8 cellular contexts compared by ENCODE assay signal in genomic region chr9:134475051-134475790, GRCh38.
DNase-seq lines count a peak whose midpoint lies in the region; ATAC-seq and TF ChIP-seq lines count a peak whose summit lies in the region.

No MANE protein-coding gene starts in this region.

- no peaks in the 10 kb centered on the region for H3K9me3 ChIP-seq in prostate gland

- CTCF ChIA-PET in RWPE1 (lab: Yijun Ruan, JAX): no interaction called here
- CTCF ChIA-PET in HEK293T (lab: Yijun Ruan, JAX): no interaction called here

- H3K27me3 ChIP-seq in prostate gland (replicated peaks; ENCODE audit: insufficient read depth): no peaks in the 10 kb centered on the region

- no peak overlapping the region for H3K4me3 ChIP-seq in fibroblast of mammary gland (ENCODE audit: control insufficient read depth, low read depth, low read length)
- no peak overlapping the region for H3K4me3 ChIP-seq in prostate gland

- TF ChIP-seq CTCF in CD14-positive monocyte (IDR thresholded peaks at IDR 0.05) (no peak), RWPE1 (conservative IDR thresholded peaks at IDR 0.05; ENCODE audit: low read depth) (no peak), fibroblast of mammary gland (conservative IDR thresholded peaks at IDR 0.05; ENCODE audit: control insufficient read depth, insufficient read depth, low read depth, low read length) (no peak), prostate gland (IDR thresholded peaks at IDR 0.05) (peak in 1 of 4 experiments; percentile 29)

- no peaks in the 10 kb centered on the region for H3K36me3 ChIP-seq in prostate gland

- no peaks in the 10 kb centered on the region for H3K36me3 Mint-ChIP-seq in CD14-positive monocyte

- WGBS in prostate gland: 8% methylated on average over 22 of the region's 25 CpGs

- intact Hi-C loops in CD14-positive monocyte (cut with micrococcal nuclease) (loop anchor here (5.0 to 10.0 kb wide), 2 partner anchors 432 to 450 kb away; no protein-coding TSS in a partner anchor), prostate gland (cut with DNase I) (no loop called here)

- ATAC-seq in GM21737 (IDR thresholded peaks at IDR 0.05; ENCODE audit: unreplicated experiment) (no peak), GM19328 (IDR thresholded peaks at IDR 0.05; ENCODE audit: unreplicated experiment) (no peak)

- no peaks in the 10 kb centered on the region for H3K4me1 Mint-ChIP-seq in CD14-positive monocyte

- H3K27me3 Mint-ChIP-seq in CD14-positive monocyte (ENCODE audit: low read depth in 3 of 3): peaks cover 4 to 20% (median 5%) of the 10 kb centered on the region in 3 donors

- H3K4me1 ChIP-seq in prostate gland (replicated peaks): peaks cover 6% of the 10 kb centered on the region

- peaks cover 22 to 46% (median 36%) of the 10 kb centered on the region in 7 donors for H3K9me3 Mint-ChIP-seq in CD14-positive monocyte

- POLR2A ChIA-PET in RWPE1 (lab: Yijun Ruan, JAX; ENCODE audit: low non-redundant PET): interaction anchor here (0.5 kb wide), 1 partner anchor 19 kb away, joined by 3 read pairs; no protein-coding TSS in a partner anchor
- POLR2A ChIA-PET in HEK293T (lab: Yijun Ruan, JAX): no interaction called here

- H3K27ac Mint-ChIP-seq in CD14-positive monocyte: peak overlapping the region in 4 of 7 donors; percentile 2 to 62 (median 22)

- TF ChIP-seq POLR2A in prostate gland (IDR thresholded peaks at IDR 0.05): no peak

- H3K4me3 Mint-ChIP-seq in CD14-positive monocyte: no peak overlapping the region

- no peak for DNase-seq in CD14-positive monocyte (ENCODE audit: low spot score)
- DNase-seq in RWPE1 (ENCODE audit: low spot score): no peak
- peak; percentile 79 for DNase-seq in fibroblast of mammary gland (ENCODE audit: low read depth)
- peak; percentile 64 for DNase-seq in prostate gland (ENCODE audit: low spot score)
- no peak for DNase-seq in SHP77 (lab: John Stamatoyannopoulos, UW)
- no peak for DNase-seq in HEK293T (ENCODE audit: extremely low spot score)

- H3K27ac ChIP-seq in RWPE1 (0 out of 2 replicates have a peak overlapping the region, but pooled peaks have one; percentile 20), prostate gland (peak overlapping the region in 1 of 2 donors; percentile 52)

TF ChIP-seq in HEK293T, 16 proteins besides CTCF, POLR2A, EP300 and RAD21:
- no peak for TF ChIP-seq FOXA1 (IDR thresholded peaks at IDR 0.05)
- no peak for TF ChIP-seq L3MBTL2 (conservative IDR thresholded peaks at IDR 0.05)
- TF ChIP-seq HDGF (IDR thresholded peaks at IDR 0.05; ENCODE audit: borderline replicate concordance): no peak
- TF ChIP-seq LEF1 (IDR thresholded peaks at IDR 0.05; ENCODE audit: borderline replicate concordance): no peak

Comparison
In these comparisons a context has a peak if more than half of its experiments do, and no peak if none do; other contexts are left out.
1. DNase-seq: peak in fibroblast of mammary gland (single experiment) and prostate gland (single experiment); none in CD14-positive monocyte (single experiment), RWPE1 (single experiment), SHP77 (0 of 2) and HEK293T (single experiment).